ENCODE assay signal across 9 cellular contexts in the genomic region with DNA sequence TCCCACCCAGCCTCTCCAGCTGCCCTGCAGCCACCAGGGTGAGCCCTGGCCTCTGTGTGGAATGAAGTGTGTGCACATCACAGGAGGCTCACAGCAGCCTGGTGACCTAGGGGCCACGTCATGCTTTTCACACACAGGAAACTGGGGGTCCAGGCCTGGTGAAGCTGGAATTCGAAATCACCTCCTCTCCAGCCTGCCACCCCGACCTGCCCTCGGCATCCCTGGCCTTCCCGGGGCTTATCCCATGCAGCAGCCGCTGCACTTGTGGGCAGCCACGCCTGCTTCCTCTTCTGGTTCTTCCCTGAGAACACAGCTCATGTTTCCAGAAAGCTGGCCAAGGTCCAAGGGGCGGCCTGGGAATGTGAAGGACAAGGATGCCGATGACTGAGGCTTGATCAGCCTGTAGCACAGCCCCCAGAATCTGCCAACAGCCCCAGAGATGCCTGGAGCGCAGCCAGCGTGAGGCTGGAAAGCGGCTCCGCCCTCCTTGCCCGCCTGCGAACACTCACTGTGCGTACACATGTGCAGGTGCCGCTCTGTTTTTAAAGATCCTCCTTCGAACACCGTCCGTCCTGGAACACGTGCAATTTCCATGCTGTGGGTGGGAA. TPM values are rescaled to one million over a fixed set of nuclear protein-coding genes. Genes with fewer than 3 reads are reported as not detected.
DNase-seq lines count a peak whose midpoint lies in the region; ATAC-seq lines count a peak whose summit lies in the region.
"Had no signal": no experiment of that assay in that cellular context is flagged by ENCODE, and none has a peak within 500 bp of the region (broad histone marks: within the 10 kb centered on the region; RNA-seq: fewer than 3 reads in every experiment).

No MANE protein-coding gene starts in this region.

- POLR2A ChIA-PET in naive thymus-derived CD4-positive, alpha-beta T cell (lab: Charles Lee): interaction anchor here (1.0 kb wide), 1 partner anchor 11 kb away, joined by 3 read pairs; no protein-coding TSS in a partner anchor

- no peak overlapping the region for H3K27ac ChIP-seq in naive thymus-derived CD4-positive, alpha-beta T cell (ENCODE audit: low read depth, low read length)

- H3K27ac Mint-ChIP-seq in naive thymus-derived CD4-positive, alpha-beta T cell: no peak overlapping the region

- peaks cover 0 to 2% (median 0%) of the 10 kb centered on the region in 11 donors for H3K9me3 Mint-ChIP-seq in naive thymus-derived CD4-positive, alpha-beta T cell
- H3K9me3 Mint-ChIP-seq: central memory CD8-positive, alpha-beta T cell had no signal

- no peaks in the 10 kb centered on the region for H3K36me3 ChIP-seq in H7 (replicated peaks; ENCODE audit: control insufficient read depth, insufficient read depth, low read length)
- no peaks in the 10 kb centered on the region for H3K36me3 ChIP-seq in naive thymus-derived CD4-positive, alpha-beta T cell (ENCODE audit: control insufficient read depth in 2 of 3, insufficient read depth in 3 of 3, low read length in 3 of 3)

- no peak overlapping the region for H3K4me3 ChIP-seq in H7 (ENCODE audit: insufficient read depth, low read depth, low read length)
- H3K4me3 ChIP-seq in naive thymus-derived CD4-positive, alpha-beta T cell (ENCODE audit: low read length): no peak overlapping the region

- peaks cover 18% of the 10 kb centered on the region for H3K27me3 ChIP-seq in H7 (ENCODE audit: control insufficient read depth, insufficient read depth, low read length)
- peaks cover 0 to 5% of the 10 kb centered on the region in 2 donors for H3K27me3 ChIP-seq in naive thymus-derived CD4-positive, alpha-beta T cell (ENCODE audit: control insufficient read depth in 2 of 2, insufficient read depth in 2 of 2, low read length in 2 of 2)

- no peaks in the 10 kb centered on the region for H3K36me3 Mint-ChIP-seq in naive thymus-derived CD4-positive, alpha-beta T cell

- CTCF ChIA-PET in naive thymus-derived CD4-positive, alpha-beta T cell (lab: Charles Lee): no interaction called here

- DNase-seq in COR-L47 (lab: John Stamatoyannopoulos, UW): peak; percentile 98
- peak; percentile 50 for DNase-seq in NCI-H2081 treated with DMSO at 0.1 percent for 48 hours (lab: John Stamatoyannopoulos, UW)
- DNase-seq in astrocyte of the hippocampus (ENCODE audit: low read depth, low spot score): peak; percentile 93
- DNase-seq in left lobe of liver (ENCODE audit: low spot score): peak; percentile 55
- DNase-seq in H7: no peak
- DNase-seq in naive thymus-derived CD4-positive, alpha-beta T cell: no peak

- peaks cover 0 to 10% (median 5%) of the 10 kb centered on the region in 7 donors for H3K4me1 Mint-ChIP-seq in naive thymus-derived CD4-positive, alpha-beta T cell

- no peak overlapping the region for H3K4me3 Mint-ChIP-seq in naive thymus-derived CD4-positive, alpha-beta T cell
- H3K4me3 Mint-ChIP-seq: central memory CD8-positive, alpha-beta T cell had no signal

- H3K27me3 Mint-ChIP-seq in naive thymus-derived CD4-positive, alpha-beta T cell: peaks cover 3 to 23% (median 5%) of the 10 kb centered on the region in 5 donors

- H3K9me3 ChIP-seq in naive thymus-derived CD4-positive, alpha-beta T cell (ENCODE audit: control insufficient read depth in 2 of 3, low read length in 3 of 3): no peaks in the 10 kb centered on the region

- intact Hi-C loops in naive thymus-derived CD4-positive, alpha-beta T cell (cut with micrococcal nuclease): no loop called here

- peaks cover 0 to 5% of the 10 kb centered on the region in 2 donors for H3K4me1 ChIP-seq in naive thymus-derived CD4-positive, alpha-beta T cell (ENCODE audit: control insufficient read depth in 2 of 2, insufficient read depth in 2 of 2, low read length in 2 of 2)

- ATAC-seq in left lobe of liver (no peak), HG02798 (IDR thresholded peaks at IDR 0.05; ENCODE audit: poor library complexity, unreplicated experiment) (no peak), HG03460 (IDR thresholded peaks at IDR 0.05; ENCODE audit: unreplicated experiment) (no peak)
- ATAC-seq in naive thymus-derived CD4-positive, alpha-beta T cell: no peak

RNA-seq across cellular contexts. Expression of a gene that starts 4.2 kb away (rescaled TPM):
- total RNA-seq in left lobe of liver: 0.10 TPM
- 0.30 and 1.1 TPM in 2 replicates for total RNA-seq in H7 (2014; rRNA removed; shearing (Covaris generic))
- total RNA-seq in naive thymus-derived CD4-positive, alpha-beta T cell: under 1 TPM in 4 of 5 experiments, not detected in 1; 0.11 to 0.78 (median 0.14) TPM
- not detected for polyA plus RNA-seq in naive thymus-derived CD4-positive, alpha-beta T cell

Comparison
In these comparisons a context has a peak if more than half of its experiments do, and no peak if none do; other contexts are left out.
1. DNase-seq: peak in COR-L47 (single experiment), NCI-H2081 treated with DMSO at 0.1 percent for 48 hours (single experiment), astrocyte of the hippocampus (single experiment) and left lobe of liver (single experiment); none in H7 (single experiment) and naive thymus-derived CD4-positive, alpha-beta T cell (0 of 9).